In the genomic region with DNA sequence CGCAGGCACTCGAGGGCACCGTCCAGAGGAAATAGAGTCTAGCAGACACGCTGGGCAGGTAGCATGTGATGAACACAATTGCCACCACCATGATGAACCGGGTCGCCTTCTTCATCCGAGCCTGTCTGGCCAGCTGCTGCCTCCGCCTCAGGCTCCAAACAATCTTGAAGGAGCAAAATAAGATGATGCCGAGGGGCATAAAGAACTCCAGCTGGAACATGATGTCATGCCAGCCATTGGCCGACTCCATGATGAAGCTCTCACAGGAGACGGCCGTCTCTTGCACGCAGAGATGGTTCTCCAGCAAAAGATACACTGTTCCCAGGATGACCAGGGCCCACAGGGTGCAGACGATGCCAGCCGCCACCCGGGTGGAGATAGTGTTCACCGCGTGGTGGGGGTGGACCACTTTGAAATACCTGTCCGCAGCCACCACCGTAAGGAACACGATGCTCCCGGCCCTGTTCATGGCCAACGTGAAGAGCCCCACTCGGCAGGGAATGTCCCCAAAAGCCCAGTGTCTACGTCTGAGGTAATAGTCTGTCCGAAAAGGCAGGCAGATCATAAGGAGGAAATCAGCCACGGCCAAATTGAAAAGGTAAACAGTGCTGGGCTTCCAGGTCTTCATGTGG, we compare ENCODE assay signal across 13 cellular contexts. TPM values are rescaled to one million over a fixed set of nuclear protein-coding genes. Genes with fewer than 3 reads are reported as not detected.
A peak's percentile ranks its signal among the peaks of the same experiment; 100 is the strongest.
DNase-seq lines count a peak whose midpoint lies in the region; ATAC-seq and TF ChIP-seq lines count a peak whose summit lies in the region.
"Had no signal": no experiment of that assay in that cellular context is flagged by ENCODE, and none has a peak within 500 bp of the region (broad histone marks: within the 10 kb centered on the region; RNA-seq: fewer than 3 reads in every experiment).

No MANE protein-coding gene starts in this region.

- no peak for ATAC-seq in GM21576 (IDR thresholded peaks at IDR 0.05; ENCODE audit: unreplicated experiment)

- H4K20me1 ChIP-seq in OCI-LY3 (ENCODE audit: insufficient read depth, low read length): no peaks in the 10 kb centered on the region

- in situ Hi-C loops in astrocyte of the spinal cord (cut with HindIII; ENCODE audit: low sequenced_read_pairs): no loop called here

- intact Hi-C loops in activated CD4-positive, alpha-beta T cell treated with anti-CD3 and anti-CD28 coated beads, Interleukin-2, amount 10 ng/mL, durations not matched to agents 24 days and 14 days (cut with micrococcal nuclease): loop anchor here (5.0 to 10.0 kb wide), 2 partner anchors 277 to 645 kb away; no protein-coding TSS in a partner anchor

- H2AFZ ChIP-seq in OCI-LY3 (ENCODE audit: low read depth, low read length): no peak overlapping the region
- H2AFZ ChIP-seq: GM23248, hepatocyte had no signal

- H3K27me3 ChIP-seq in OCI-LY3 (ENCODE audit: low read depth, low read length): peaks cover 40% of the 10 kb centered on the region
- H3K27me3 ChIP-seq: hepatocyte had no signal

- H3K4me3 ChIP-seq in OCI-LY3 (ENCODE audit: low read length): peak overlapping the region; percentile 25; the same call in 1 of the 2 replicates
- peak overlapping the region; percentile 42 for H3K4me3 ChIP-seq in astrocyte of the spinal cord (ENCODE audit: low read depth, low read length)
- H3K4me3 ChIP-seq: GM23248, hepatocyte had no signal

- peaks cover 27% of the 10 kb centered on the region for H3K4me1 ChIP-seq in OCI-LY3 (ENCODE audit: low read length)

- peaks cover 76% of the 10 kb centered on the region for H3K4me1 Mint-ChIP-seq in activated CD4-positive, alpha-beta T cell treated with anti-CD3 and anti-CD28 coated beads, Interleukin-2, amount 10 ng/mL, durations not matched to agents 24 days and 14 days
- H3K4me1 Mint-ChIP-seq in osteocyte (ENCODE audit: unreplicated experiment): peaks cover 27% of the 10 kb centered on the region

- H3K27ac Mint-ChIP-seq in activated CD4-positive, alpha-beta T cell treated with anti-CD3 and anti-CD28 coated beads, Interleukin-2, amount 10 ng/mL, durations not matched to agents 24 days and 14 days: peak overlapping the region; percentile 91
- peak overlapping the region; percentile 84 for H3K27ac Mint-ChIP-seq in osteocyte (ENCODE audit: unreplicated experiment)

- H3K4me3 Mint-ChIP-seq in activated CD4-positive, alpha-beta T cell treated with anti-CD3 and anti-CD28 coated beads, Interleukin-2, amount 10 ng/mL, durations not matched to agents 24 days and 14 days: peak overlapping the region; percentile 78
- peak overlapping the region; percentile 72 for H3K4me3 Mint-ChIP-seq in osteocyte (ENCODE audit: unreplicated experiment)

- no peak for DNase-seq in activated CD4-positive, alpha-beta T cell treated with anti-CD3 and anti-CD28 coated beads, Interleukin-2, amount 10 ng/mL, durations not matched to agents 24 days and 14 days
- no peak for DNase-seq in activated CD4-positive, alpha-beta T cell treated with anti-CD3 and anti-CD28 coated beads, Interleukin-2, amount 50 U/mL, for 1 hour
- DNase-seq in astrocyte of the spinal cord (ENCODE audit: low read depth, low spot score) (no peak), osteocyte (ENCODE audit: extremely low spot score, unreplicated experiment) (no peak), pons (ENCODE audit: low spot score) (no peak), HK-2 (ENCODE audit: unreplicated experiment) (no peak)
- DNase-seq: GM23248, MM.1S had no signal

- peaks cover 8% of the 10 kb centered on the region for H3K9me3 Mint-ChIP-seq in activated CD4-positive, alpha-beta T cell treated with anti-CD3 and anti-CD28 coated beads, Interleukin-2, amount 10 ng/mL, durations not matched to agents 24 days and 14 days
- no peaks in the 10 kb centered on the region for H3K9me3 Mint-ChIP-seq in osteocyte (ENCODE audit: unreplicated experiment)

- H3K36me3 Mint-ChIP-seq in activated CD4-positive, alpha-beta T cell treated with anti-CD3 and anti-CD28 coated beads, Interleukin-2, amount 10 ng/mL, durations not matched to agents 24 days and 14 days (ENCODE audit: low read depth): peaks cover 14% of the 10 kb centered on the region
- H3K36me3 Mint-ChIP-seq in osteocyte (ENCODE audit: unreplicated experiment): no peaks in the 10 kb centered on the region

- no peaks in the 10 kb centered on the region for H3K79me2 ChIP-seq in OCI-LY3 (ENCODE audit: low read length)
- H3K79me2 ChIP-seq: hepatocyte had no signal

- H3K9ac ChIP-seq in OCI-LY3 (ENCODE audit: low read length): no peak overlapping the region
- H3K9ac ChIP-seq: GM23248 had no signal

- no peak overlapping the region for H3K27ac ChIP-seq in OCI-LY3 (ENCODE audit: low read length)
- H3K27ac ChIP-seq: GM23248, hepatocyte had no signal

- no peak for TF ChIP-seq CTCF in OCI-LY3 (IDR thresholded peaks at IDR 0.05; ENCODE audit: low read depth, low read length)
- TF ChIP-seq CTCF in astrocyte of the spinal cord (IDR thresholded peaks at IDR 0.05; ENCODE audit: low read depth, low read length): no peak
- no peak for TF ChIP-seq CTCF in osteocyte (IDR thresholded peaks at IDR 0.05)

- no peaks in the 10 kb centered on the region for H3K9me3 ChIP-seq in OCI-LY3 (ENCODE audit: insufficient read depth, low read length)

- no peaks in the 10 kb centered on the region for H3K36me3 ChIP-seq in OCI-LY3 (replicated peaks; ENCODE audit: low read depth, low read length)

- no peaks in the 10 kb centered on the region for H3K27me3 Mint-ChIP-seq in activated CD4-positive, alpha-beta T cell treated with anti-CD3 and anti-CD28 coated beads, Interleukin-2, amount 10 ng/mL, durations not matched to agents 24 days and 14 days
- peaks cover 3% of the 10 kb centered on the region for H3K27me3 Mint-ChIP-seq in osteocyte (ENCODE audit: unreplicated experiment)

- peak overlapping the region; percentile 29; the same call in 1 of the 2 replicates for H3K4me2 ChIP-seq in OCI-LY3 (ENCODE audit: low read length)

RNA-seq across cellular contexts. Expression of gene HCAR1, which starts 0.9 kb away (rescaled TPM):
- 6.0 and 6.8 TPM in 2 replicates for total RNA-seq in activated CD4-positive, alpha-beta T cell treated with anti-CD3 and anti-CD28 coated beads, Interleukin-2, amount 10 ng/mL, durations not matched to agents 24 days and 14 days
- 0.21 and 0.37 TPM in 2 replicates for total RNA-seq in osteocyte
- total RNA-seq: GM23248, myocyte had no signal

RNA-seq across cellular contexts. Expression of gene HCAR3, which starts 13.1 kb away (rescaled TPM):
- total RNA-seq in activated CD4-positive, alpha-beta T cell treated with anti-CD3 and anti-CD28 coated beads, Interleukin-2, amount 10 ng/mL, durations not matched to agents 24 days and 14 days: 0.45 and 0.84 TPM in 2 replicates
- not detected in 2 replicates for total RNA-seq in osteocyte
- total RNA-seq: dermis microvascular lymphatic vessel endothelial cell, GM23248, myocyte had no signal

RNA-seq across cellular contexts. Expression of gene DENR, which starts 22.9 kb away (rescaled TPM):
- 88.7 and 89.6 TPM in 2 replicates for total RNA-seq in activated CD4-positive, alpha-beta T cell treated with anti-CD3 and anti-CD28 coated beads, Interleukin-2, amount 10 ng/mL, durations not matched to agents 24 days and 14 days
- 50.2 and 51.9 TPM in 2 replicates for total RNA-seq in osteocyte

RNA-seq across cellular contexts. Expression of gene HCAR2, which starts 26.5 kb away (rescaled TPM):
- 0.26 and 0.47 TPM in 2 replicates for total RNA-seq in activated CD4-positive, alpha-beta T cell treated with anti-CD3 and anti-CD28 coated beads, Interleukin-2, amount 10 ng/mL, durations not matched to agents 24 days and 14 days
- total RNA-seq in osteocyte: not detected in 2 replicates
- total RNA-seq: dermis microvascular lymphatic vessel endothelial cell, GM23248, myocyte had no signal

RNA-seq across cellular contexts. Expression of gene CCDC62, which starts 44.7 kb away (rescaled TPM):
- 0.31 and 0.58 TPM in 2 replicates for total RNA-seq in activated CD4-positive, alpha-beta T cell treated with anti-CD3 and anti-CD28 coated beads, Interleukin-2, amount 10 ng/mL, durations not matched to agents 24 days and 14 days
- total RNA-seq in osteocyte: 0.27 and 0.34 TPM in 2 replicates
